Comparison of ENCODE assay signal across 11 cellular contexts in genomic region chr22:24810043-24810749, GRCh38. TPM values are rescaled to one million over a fixed set of nuclear protein-coding genes. Genes with fewer than 3 reads are reported as not detected.
DNase-seq lines count a peak whose midpoint lies in the region; ATAC-seq lines count a peak whose summit lies in the region.
"Had no signal": no experiment of that assay in that cellular context is flagged by ENCODE, and none has a peak within 500 bp of the region (broad histone marks: within the 10 kb centered on the region; RNA-seq: fewer than 3 reads in every experiment).

No MANE protein-coding gene starts in this region.

- peaks cover 26% of the 10 kb centered on the region for H3K4me1 ChIP-seq in right cardiac atrium (ENCODE audit: control insufficient read depth, insufficient read depth, low read length)
- H3K4me1 ChIP-seq: parathyroid adenoma had no signal

- DNase-seq in NCI-H524 (lab: John Stamatoyannopoulos, UW) (peak; percentile 16 to 19), NCI-H524 treated with DMSO at 0.1 percent for 48 hours (lab: John Stamatoyannopoulos, UW) (no peak), T-helper 17 cell (no peak), right cardiac atrium (no peak), superior temporal gyrus (ENCODE audit: extremely low spot score) (peak; percentile 86)
- DNase-seq in stimulated activated CD4-positive, alpha-beta T cell treated with anti-CD3 and anti-CD28 coated beads, Interleukin-2, amount 100 ng/mL, for 48 hours: no peak
- no peak for DNase-seq in activated CD4-positive, alpha-beta T cell treated with anti-CD3 and anti-CD28 coated beads for 48 hours
- DNase-seq: amniotic stem cell had no signal

- H3K27ac ChIP-seq in right cardiac atrium (ENCODE audit: low read length): peak overlapping the region; percentile 67
- H3K27ac ChIP-seq: parathyroid adenoma had no signal

- no peaks in the 10 kb centered on the region for H3K27me3 Mint-ChIP-seq in T-helper 17 cell

- 56% methylated on average over 14 of the region's 14 CpGs for WGBS in right cardiac atrium

- intact Hi-C loops in right cardiac atrium (cut with DNase I): no loop called here

- ATAC-seq in T-helper 17 cell: no peak
- ATAC-seq in right cardiac atrium: no peak
- no peak for ATAC-seq in HG03439 (IDR thresholded peaks at IDR 0.05; ENCODE audit: unreplicated experiment)

- H3K4me3 Mint-ChIP-seq in T-helper 17 cell: no peak overlapping the region

- H3K27me3 ChIP-seq in right cardiac atrium (ENCODE audit: control insufficient read depth, insufficient read depth): no peaks in the 10 kb centered on the region

- H3K27ac Mint-ChIP-seq in T-helper 17 cell: peak overlapping the region; percentile 84

- H3K4me3 ChIP-seq in right cardiac atrium (ENCODE audit: low read length): no peak overlapping the region

- peaks cover 26% of the 10 kb centered on the region for H3K4me1 Mint-ChIP-seq in T-helper 17 cell

- H3K36me3 Mint-ChIP-seq in T-helper 17 cell (ENCODE audit: low read depth): peaks cover 4% of the 10 kb centered on the region

- no peaks in the 10 kb centered on the region for H3K9me3 ChIP-seq in T-helper 17 cell (ENCODE audit: control insufficient read depth, low read length, poor library complexity, severe bottlenecking)
- H3K9me3 ChIP-seq in right cardiac atrium (ENCODE audit: control insufficient read depth, low read length): no peaks in the 10 kb centered on the region

RNA-seq across cellular contexts. Expression of gene SGSM1, which starts 4.2 kb away (rescaled TPM):
- total RNA-seq in T-helper 17 cell: 1 to 10 TPM in 1 of 2 donors, under 1 TPM in 1; 0.70 to 3.0 TPM
- total RNA-seq in right cardiac atrium: 10 to 100 TPM; 16.0 to 47.5 (median 36.7) TPM
- polyA plus RNA-seq in right cardiac atrium: 15.0 TPM
- polyA plus RNA-seq: AG04450 had no signal

RNA-seq across cellular contexts. Expression of gene PIWIL3, which starts 35.7 kb away (rescaled TPM):
- total RNA-seq in T-helper 17 cell: not detected
- not detected for total RNA-seq in right cardiac atrium
- not detected for polyA plus RNA-seq in right cardiac atrium

Comparison
In these comparisons a context has a peak if more than half of its experiments do, and no peak if none do; other contexts are left out.
1. DNase-seq: peak in NCI-H524 (2 of 2) and superior temporal gyrus (single experiment); none in NCI-H524 treated with DMSO at 0.1 percent for 48 hours (single experiment), T-helper 17 cell (0 of 3), right cardiac atrium (0 of 3), stimulated activated CD4-positive, alpha-beta T cell treated with anti-CD3 and anti-CD28 coated beads, Interleukin-2, amount 100 ng/mL, for 48 hours (0 of 2) and activated CD4-positive, alpha-beta T cell treated with anti-CD3 and anti-CD28 coated beads for 48 hours (single experiment).
2. RNA of gene SGSM1, which starts 4.2 kb away (total RNA-seq): 16.0 to 47.5 TPM in right cardiac atrium; 0.70 to 3.0 TPM in T-helper 17 cell; every median in the first group is over 4 times any median in the second.